8 cellular contexts compared by ENCODE assay signal in genomic region chr6:105892577-105893262, GRCh38.
A peak's percentile ranks its signal among the peaks of the same experiment; 100 is the strongest.
DNase-seq lines count a peak whose midpoint lies in the region; ATAC-seq and TF ChIP-seq lines count a peak whose summit lies in the region.

No MANE protein-coding gene starts in this region.

- no peaks in the 10 kb centered on the region for H4K20me1 ChIP-seq in BLaER1 treated with 17β-estradiol and CSF1 and Interleukin-3, amounts not matched to agents 10 nM and 100 nM

- H3K9me3 ChIP-seq in BLaER1 treated with 17β-estradiol and CSF1 and Interleukin-3, amounts not matched to agents 10 nM and 100 nM (replicated peaks in 1 of 11): peaks cover 0 to 25% (median 11%) of the 10 kb centered on the region in 11 experiments; a peak in 16 of 22 replicates
- H3K9me3 ChIP-seq in T-helper 17 cell (ENCODE audit: control insufficient read depth, low read length, poor library complexity, severe bottlenecking): no peaks in the 10 kb centered on the region

- no peaks in the 10 kb centered on the region for H3K36me3 Mint-ChIP-seq in T-helper 17 cell (ENCODE audit: low read depth)

- ATAC-seq in GM19351 (IDR thresholded peaks at IDR 0.05; ENCODE audit: unreplicated experiment): peak; percentile 91
- ATAC-seq in HG03135 (IDR thresholded peaks at IDR 0.05; ENCODE audit: unreplicated experiment): peak; percentile 97
- peak; percentile 30 for ATAC-seq in T-helper 17 cell

- H3K27ac ChIP-seq in BLaER1 treated with 17β-estradiol and CSF1 and Interleukin-3, amounts not matched to agents 10 nM and 100 nM: peak overlapping the region; percentile 9 to 98 (median 96); a peak in 20 of 22 replicates
- no peak overlapping the region for H3K27ac ChIP-seq in dorsolateral prefrontal cortex

- no peaks in the 10 kb centered on the region for H3K4me1 Mint-ChIP-seq in T-helper 17 cell

- no peak overlapping the region for H3K27ac Mint-ChIP-seq in T-helper 17 cell

- H3K27me3 ChIP-seq in BLaER1 treated with 17β-estradiol and CSF1 and Interleukin-3, amounts not matched to agents 10 nM and 100 nM: no peaks in the 10 kb centered on the region
- H3K27me3 ChIP-seq in dorsolateral prefrontal cortex: no peaks in the 10 kb centered on the region

- no peaks in the 10 kb centered on the region for H3K27me3 Mint-ChIP-seq in T-helper 17 cell

- peak overlapping the region; percentile 45 to 84 (median 71) for H3K4me2 ChIP-seq in BLaER1 treated with 17β-estradiol and CSF1 and Interleukin-3, amounts not matched to agents 10 nM and 100 nM

- peaks cover 42 to 89% (median 73%) of the 10 kb centered on the region in 10 experiments for H3K4me1 ChIP-seq in BLaER1 treated with 17β-estradiol and CSF1 and Interleukin-3, amounts not matched to agents 10 nM and 100 nM

- intact Hi-C loops in dorsolateral prefrontal cortex (cut with DNase I): no loop called here

- no peaks in the 10 kb centered on the region for H3K36me3 ChIP-seq in BLaER1 treated with 17β-estradiol and CSF1 and Interleukin-3, amounts not matched to agents 10 nM and 100 nM

- H3K9ac ChIP-seq in BLaER1 treated with 17β-estradiol and CSF1 and Interleukin-3, amounts not matched to agents 10 nM and 100 nM: peak overlapping the region in 8 of 11 experiments; percentile 51 to 75 (median 66); a peak in 16 of 22 replicates

- TF ChIP-seq CTCF in dorsolateral prefrontal cortex (IDR thresholded peaks at IDR 0.05 in 54 of 56, conservative IDR thresholded peaks at IDR 0.05 in 2 of 56; ENCODE audit: low read depth in 1 of 56, partially characterized antibody in 56 of 56): no peak

- no peak overlapping the region for H3K4me3 Mint-ChIP-seq in T-helper 17 cell

- no peak overlapping the region for H3K4me3 ChIP-seq in BLaER1 treated with 17β-estradiol and CSF1 and Interleukin-3, amounts not matched to agents 10 nM and 100 nM
- H3K4me3 ChIP-seq in dorsolateral prefrontal cortex: no peak overlapping the region

- DNase-seq in T-helper 17 cell (no peak), dorsolateral prefrontal cortex (no peak), superior temporal gyrus (ENCODE audit: extremely low spot score) (no peak), cerebellum (ENCODE audit: low spot score) (no peak)
- no peak for DNase-seq in activated CD4-positive, alpha-beta T cell treated with anti-CD3 and anti-CD28 coated beads, Interleukin-2, amount 50 U/mL, for 4 hours

Comparison
In these comparisons a context has a peak if more than half of its experiments do, and no peak if none do; other contexts are left out.
1. H3K27ac ChIP-seq: peak in BLaER1 treated with 17β-estradiol and CSF1 and Interleukin-3, amounts not matched to agents 10 nM and 100 nM (11 of 11); none in dorsolateral prefrontal cortex (0 of 59).
2. ATAC-seq: peak in every context shown above with its lines; median percentile 97 in HG03135; 91 in GM19351; 30 in T-helper 17 cell.